3 cellular contexts compared by ENCODE assay signal in the genomic region with DNA sequence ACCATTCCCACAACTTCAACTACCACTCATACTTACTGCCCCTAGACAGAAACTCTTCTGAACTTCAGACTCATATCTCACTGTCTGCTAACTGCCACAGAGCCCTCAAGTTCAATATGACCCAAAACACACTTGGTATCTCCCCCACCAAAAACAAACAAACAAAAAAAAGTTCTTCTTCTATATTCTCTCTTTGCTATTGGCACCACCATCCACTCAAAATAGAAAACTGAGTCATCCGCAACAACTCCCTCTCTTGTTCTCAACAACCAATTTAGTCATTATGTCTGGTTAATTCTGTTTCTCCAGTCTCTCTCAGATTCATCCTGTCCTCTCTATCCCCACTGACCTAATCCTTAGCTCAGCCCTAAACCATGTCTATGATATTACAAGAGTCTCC.
TF ChIP-seq lines count a peak whose summit lies in the region.

No MANE protein-coding gene starts in this region.

TF ChIP-seq in SK-N-SH, 30 proteins besides CTCF, POLR2A, EP300 and RAD21:
- TF ChIP-seq RFX5 (IDR thresholded peaks at IDR 0.05; ENCODE audit: low read length) (no peak), MXI1 (IDR thresholded peaks at IDR 0.05; ENCODE audit: low read depth, low read length) (no peak), RCOR1 (IDR thresholded peaks at IDR 0.05; ENCODE audit: low read length) (no peak), FOXM1 (IDR thresholded peaks at IDR 0.05; ENCODE audit: low read depth) (no peak), TAF1 (IDR thresholded peaks at IDR 0.05; ENCODE audit: borderline replicate concordance, low read depth, low read length) (no peak), JUND (IDR thresholded peaks at IDR 0.05) (no peak), POLR2AphosphoS5 (IDR thresholded peaks at IDR 0.05; ENCODE audit: low read depth, low read length) (no peak), GABPA (IDR thresholded peaks at IDR 0.05; ENCODE audit: low read depth) (no peak)
- TF ChIP-seq, protein P1, sequence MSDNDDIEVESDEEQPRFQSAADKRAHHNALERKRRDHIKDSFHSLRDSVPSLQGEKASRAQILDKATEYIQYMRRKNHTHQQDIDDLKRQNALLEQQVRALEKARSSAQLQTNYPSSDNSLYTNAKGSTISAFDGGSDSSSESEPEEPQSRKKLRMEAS (IDR thresholded peaks at IDR 0.05; ENCODE audit: low read depth): no peak
TF ChIP-seq in SK-N-SH: peak in this region for 0.

TF ChIP-seq in SK-N-SH treated with all-trans-retinoic acid at 6 μM for 48 hours, 23 proteins besides CTCF, POLR2A, EP300 and RAD21:
- TF ChIP-seq, protein P2, sequence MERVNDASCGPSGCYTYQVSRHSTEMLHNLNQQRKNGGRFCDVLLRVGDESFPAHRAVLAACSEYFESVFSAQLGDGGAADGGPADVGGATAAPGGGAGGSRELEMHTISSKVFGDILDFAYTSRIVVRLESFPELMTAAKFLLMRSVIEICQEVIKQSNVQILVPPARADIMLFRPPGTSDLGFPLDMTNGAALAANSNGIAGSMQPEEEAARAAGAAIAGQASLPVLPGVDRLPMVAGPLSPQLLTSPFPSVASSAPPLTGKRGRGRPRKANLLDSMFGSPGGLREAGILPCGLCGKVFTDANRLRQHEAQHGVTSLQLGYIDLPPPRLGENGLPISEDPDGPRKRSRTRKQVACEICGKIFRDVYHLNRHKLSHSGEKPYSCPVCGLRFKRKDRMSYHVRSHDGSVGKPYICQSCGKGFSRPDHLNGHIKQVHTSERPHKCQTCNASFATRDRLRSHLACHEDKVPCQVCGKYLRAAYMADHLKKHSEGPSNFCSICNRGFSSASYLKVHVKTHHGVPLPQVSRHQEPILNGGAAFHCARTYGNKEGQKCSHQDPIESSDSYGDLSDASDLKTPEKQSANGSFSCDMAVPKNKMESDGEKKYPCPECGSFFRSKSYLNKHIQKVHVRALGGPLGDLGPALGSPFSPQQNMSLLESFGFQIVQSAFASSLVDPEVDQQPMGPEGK (CRISPR knock-in tag; IDR thresholded peaks at IDR 0.05; ENCODE audit: borderline replicate concordance): no peak
- TF ChIP-seq CSRNP3 (CRISPR knock-in tag; IDR thresholded peaks at IDR 0.05) (no peak), ZFP3 (CRISPR knock-in tag; IDR thresholded peaks at IDR 0.05) (no peak), SNAI2 (CRISPR knock-in tag; IDR thresholded peaks at IDR 0.05) (no peak)

TF ChIP-seq in IMR-90, 13 proteins besides CTCF, POLR2A, EP300 and RAD21:
- peak; percentile 13; the same call in 1 of the 2 replicates for TF ChIP-seq FOS (IDR thresholded peaks at IDR 0.05; ENCODE audit: low read depth, low read length)
- no peak for TF ChIP-seq RFX5 (IDR thresholded peaks at IDR 0.05; ENCODE audit: low read depth, low read length)
